24 cellular contexts compared by ENCODE assay signal in the genomic region with DNA sequence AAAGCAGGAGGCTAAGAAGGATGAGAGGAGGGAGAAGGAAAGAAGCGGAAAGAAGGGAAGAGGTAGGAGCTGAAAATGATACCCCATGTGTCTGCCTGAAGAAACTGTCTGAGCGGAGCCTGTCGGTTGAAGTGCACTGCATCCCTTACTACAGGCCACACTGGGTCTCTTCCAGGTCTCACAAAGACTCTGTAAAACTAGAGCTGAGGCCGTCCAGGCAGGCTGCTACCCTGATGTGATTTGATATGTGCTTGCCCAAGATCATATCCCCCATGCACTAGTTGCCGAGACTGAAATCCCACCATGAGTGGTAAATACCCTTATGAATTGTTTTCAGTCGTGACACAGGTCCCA.
"Had no signal": no experiment of that assay in that cellular context is flagged by ENCODE, and none has a peak within 500 bp of the region (broad histone marks: within the 10 kb centered on the region; RNA-seq: fewer than 3 reads in every experiment).

No MANE protein-coding gene starts in this region.

- DNase-seq: activated CD4-positive, alpha-beta T cell treated with anti-CD3 and anti-CD28 coated beads for 36 hours; activated CD4-positive, alpha-beta T cell treated with anti-CD3 and anti-CD28 coated beads, Interleukin-2, amount 50 U/mL, for 48 hours; activated CD4-positive, CD25-positive, alpha-beta regulatory T cell; activated CD8-positive, alpha-beta memory T cell treated with anti-CD3 and anti-CD28 coated beads for 24 hours; activated CD8-positive, alpha-beta memory T cell treated with anti-CD3 and anti-CD28 coated beads, Interleukin-2, amount 50 U/mL, for 4 hours; activated effector memory CD4-positive, alpha-beta T cell treated with anti-CD3 and anti-CD28 coated beads, Interleukin-2, amount 50 U/mL, for 16 hours; activated naive CD4-positive, alpha-beta T cell treated with anti-CD3 and anti-CD28 coated beads for 36 hours; activated naive CD8-positive, alpha-beta T cell treated with anti-CD3 and anti-CD28 coated beads for 36 hours; activated T-cell treated with anti-CD3 and anti-CD28 coated beads, Interleukin-2, amount 50 U/mL, for 1 hour; adrenal gland; caudate nucleus; dermis blood vessel endothelial cell; effector memory CD4-positive, alpha-beta T cell; left ventricle myocardium superior; naive B cell; posterior cingulate gyrus; stimulated activated CD4-positive, alpha-beta T cell treated with anti-CD3 and anti-CD28 coated beads, Interleukin-2, amount 100 ng/mL, for 24 hours; stimulated activated naive B cell treated with anti-CD40 and anti-IgM and Interleukin-4, amounts not matched to agents 10 μg/mL and 1 μg/mL and 100 μg/mL, for 72 hours; stomach; thyroid gland; upper lobe of right lung had no signal

- H3K9me3 Mint-ChIP-seq: activated naive CD4-positive, alpha-beta T cell treated with anti-CD3 and anti-CD28 coated beads for 36 hours; activated naive CD8-positive, alpha-beta T cell treated with anti-CD3 and anti-CD28 coated beads for 36 hours; activated T-helper 1 cell treated with anti-CD3 and anti-CD28 coated beads, Interleukin-12 subunit alpha, Interleukin-12 subunit beta, Interleukin-2, Interleukin-4 antibody, amounts not matched to agents 30 ng/mL and 10 ng/mL and 1 ng/mL, durations not matched to agents 14 hours and 24 hours and 36 hours; naive B cell; stimulated activated naive B cell treated with anti-CD40 and anti-IgM and Interleukin-4, amounts not matched to agents 10 μg/mL and 1 μg/mL and 100 μg/mL, for 72 hours had no signal

- H3K27ac ChIP-seq: adrenal gland, stomach, thyroid gland, upper lobe of right lung had no signal

- H3K36me3 Mint-ChIP-seq: activated naive CD8-positive, alpha-beta T cell treated with anti-CD3 and anti-CD28 coated beads for 36 hours; mesothelial cell of epicardium; naive B cell; stimulated activated naive B cell treated with anti-CD40 and anti-IgM and Interleukin-4, amounts not matched to agents 10 μg/mL and 1 μg/mL and 100 μg/mL, for 72 hours had no signal

- H3K4me1 Mint-ChIP-seq: activated CD4-positive, alpha-beta T cell treated with anti-CD3 and anti-CD28 coated beads for 36 hours; activated naive CD8-positive, alpha-beta T cell treated with anti-CD3 and anti-CD28 coated beads for 36 hours; naive B cell; stimulated activated naive B cell treated with anti-CD40 and anti-IgM and Interleukin-4, amounts not matched to agents 10 μg/mL and 1 μg/mL and 100 μg/mL, for 72 hours had no signal

- H3K4me3 Mint-ChIP-seq: activated CD4-positive, alpha-beta T cell treated with anti-CD3 and anti-CD28 coated beads for 36 hours; activated naive CD4-positive, alpha-beta T cell treated with anti-CD3 and anti-CD28 coated beads for 36 hours; activated naive CD8-positive, alpha-beta T cell treated with anti-CD3 and anti-CD28 coated beads for 36 hours; activated T-helper 1 cell treated with anti-CD3 and anti-CD28 coated beads, Interleukin-12 subunit alpha, Interleukin-12 subunit beta, Interleukin-2, Interleukin-4 antibody, amounts not matched to agents 30 ng/mL and 10 ng/mL and 1 ng/mL, durations not matched to agents 14 hours and 24 hours and 36 hours; mesothelial cell of epicardium; naive B cell; stimulated activated naive B cell treated with anti-CD40 and anti-IgM and Interleukin-4, amounts not matched to agents 10 μg/mL and 1 μg/mL and 100 μg/mL, for 72 hours had no signal

- ATAC-seq: activated CD4-positive, alpha-beta T cell treated with anti-CD3 and anti-CD28 coated beads for 36 hours; left ventricle myocardium superior; stimulated activated naive B cell treated with anti-CD40 and anti-IgM and Interleukin-4, amounts not matched to agents 10 μg/mL and 1 μg/mL and 100 μg/mL, for 72 hours; upper lobe of right lung had no signal

- H3K4me3 ChIP-seq: adrenal gland, smooth muscle cell, stomach, thyroid gland, upper lobe of right lung had no signal

- H3K27me3 ChIP-seq: adrenal gland, thyroid gland, upper lobe of right lung had no signal

- H3K27ac Mint-ChIP-seq: activated CD4-positive, alpha-beta T cell treated with anti-CD3 and anti-CD28 coated beads for 36 hours; activated naive CD4-positive, alpha-beta T cell treated with anti-CD3 and anti-CD28 coated beads for 36 hours; activated T-helper 1 cell treated with anti-CD3 and anti-CD28 coated beads, Interleukin-12 subunit alpha, Interleukin-12 subunit beta, Interleukin-2, Interleukin-4 antibody, amounts not matched to agents 30 ng/mL and 10 ng/mL and 1 ng/mL, durations not matched to agents 14 hours and 24 hours and 36 hours; mesothelial cell of epicardium; naive B cell; stimulated activated naive B cell treated with anti-CD40 and anti-IgM and Interleukin-4, amounts not matched to agents 10 μg/mL and 1 μg/mL and 100 μg/mL, for 72 hours had no signal

- H3K36me3 ChIP-seq: adrenal gland, stomach, thyroid gland, upper lobe of right lung had no signal
